11 cellular contexts compared by ENCODE assay signal in the genomic region with DNA sequence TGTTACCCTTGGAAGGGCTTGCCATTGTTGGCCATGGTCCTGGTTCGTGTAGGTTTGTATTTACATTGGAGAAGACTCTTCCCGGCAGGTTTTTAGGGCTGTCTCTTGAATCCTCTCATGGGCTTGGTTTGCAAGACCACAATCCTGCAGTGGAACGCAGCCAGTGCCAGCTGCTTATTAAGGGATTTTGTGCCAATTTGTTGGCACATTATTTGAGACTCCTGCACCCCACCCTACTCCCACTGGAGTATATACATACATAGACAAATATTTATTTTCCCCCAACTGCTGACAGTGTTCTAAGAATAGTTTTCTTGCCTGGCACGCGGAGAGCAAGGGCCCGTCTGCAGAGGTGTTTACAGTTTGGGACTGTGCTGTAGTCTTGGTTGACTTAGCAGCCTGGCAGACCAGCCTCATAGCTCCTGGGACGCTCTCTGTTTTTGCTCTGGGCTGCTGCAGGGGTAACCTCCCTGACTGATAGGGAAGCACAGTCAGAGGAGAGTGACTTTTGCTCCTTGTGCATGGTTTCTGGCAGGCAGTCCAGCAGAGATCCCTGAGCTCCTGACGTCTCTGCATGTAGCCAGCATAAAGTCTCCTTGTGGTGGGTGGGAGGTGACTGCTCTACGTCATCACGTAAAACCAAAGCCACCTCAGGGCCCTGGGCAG. TPM values are rescaled to one million over a fixed set of nuclear protein-coding genes. Genes with fewer than 3 reads are reported as not detected.
DNase-seq lines count a peak whose midpoint lies in the region; ATAC-seq, FAIRE-seq and TF ChIP-seq lines count a peak whose summit lies in the region.
"Had no signal": no experiment of that assay in that cellular context is flagged by ENCODE, and none has a peak within 500 bp of the region (broad histone marks: within the 10 kb centered on the region; RNA-seq: fewer than 3 reads in every experiment).

No MANE protein-coding gene starts in this region.

- H3K4me1 ChIP-seq in esophagus squamous epithelium (peaks cover 10 to 82% (median 26%) of the 10 kb centered on the region in 3 donors), psoas muscle (peaks cover 66% of the 10 kb centered on the region)

- DNase-seq in DMS79 (lab: John Stamatoyannopoulos, UW) (peak; percentile 45), NCI-H2029 (lab: John Stamatoyannopoulos, UW) (peak; percentile 9), esophagus squamous epithelium (lab: John Stamatoyannopoulos, UW) (no peak), psoas muscle (no peak), GM12891 (ENCODE audit: insufficient read length, low spot score) (no peak), NOMO-1 treated with dmso at 0.1 percent for 144 hours (lab: John Stamatoyannopoulos, UW; ENCODE audit: unreplicated experiment) (no peak), NCI-H510A (lab: John Stamatoyannopoulos, UW) (no peak)
- DNase-seq in stimulated activated CD4-positive, alpha-beta T cell treated with anti-CD3 and anti-CD28 coated beads, Interleukin-2, amount 100 ng/mL, for 48 hours, result no peak
- DNase-seq: activated CD4-positive, alpha-beta T cell treated with anti-CD3 and anti-CD28 coated beads for 48 hours; KG1; stimulated activated CD4-positive, alpha-beta T cell treated with anti-CD3 and anti-CD28 coated beads, Interleukin-4, amount 100 ng/mL, for 4 hours had no signal

- peak in 3 of 4 donors; percentile 29 to 45 (median 31) for ATAC-seq in psoas muscle

- peak overlapping the region in 3 of 4 donors; percentile 5 to 71 (median 11) for H3K27ac ChIP-seq in esophagus squamous epithelium
- H3K27ac ChIP-seq in psoas muscle, result peak overlapping the region; percentile 83

- no peak for TF ChIP-seq POLR2A in esophagus squamous epithelium (IDR thresholded peaks at IDR 0.05)
- no peak for TF ChIP-seq POLR2A in GM12891 (IDR thresholded peaks at IDR 0.05; ENCODE audit: low read depth, low read length)

- H3K27me3 ChIP-seq in esophagus squamous epithelium (peaks cover 0 to 67% (median 0%) of the 10 kb centered on the region in 4 donors), psoas muscle (ENCODE audit: insufficient read depth in 3 of 3, low read length in 2 of 3) (no peaks in the 10 kb centered on the region)

- intact Hi-C loops in esophagus squamous epithelium (cut with DNase I) (no loop called here), psoas muscle (cut with DNase I) (loop anchor here (5.0 to 10.0 kb wide), 5 partner anchors 42 to 392 kb away; no protein-coding TSS in a partner anchor)

- H3K4me3 ChIP-seq in esophagus squamous epithelium (peak overlapping the region in 1 of 4 donors; percentile 80), psoas muscle (peak overlapping the region; percentile 92)

- H3K9me3 ChIP-seq in esophagus squamous epithelium, result no peaks in the 10 kb centered on the region
- no peaks in the 10 kb centered on the region for H3K9me3 ChIP-seq in psoas muscle

- TF ChIP-seq CTCF in esophagus squamous epithelium (IDR thresholded peaks at IDR 0.05) (no peak), psoas muscle (IDR thresholded peaks at IDR 0.05) (no peak)

- H3K36me3 ChIP-seq in esophagus squamous epithelium, result no peaks in the 10 kb centered on the region
- H3K36me3 ChIP-seq in psoas muscle (ENCODE audit: insufficient read depth in 1 of 2, low read depth in 1 of 2), result no peaks in the 10 kb centered on the region

- FAIRE-seq in GM12891 (lab: Jason Lieb, UNC), result no peak

- WGBS in esophagus squamous epithelium, 2 donors, result 39 to 49% methylated on average over 7 to 9 of the region's 10 CpGs
- WGBS in psoas muscle, 3 donors, result 15 to 24% (median 19%) methylated on average over 10 of the region's 10 CpGs

TF ChIP-seq in GM12891, 5 proteins besides CTCF, POLR2A, EP300 and RAD21:
- TF ChIP-seq POLR2AphosphoS5 (IDR thresholded peaks at IDR 0.05; ENCODE audit: low read depth, low read length), result no peak
- TF ChIP-seq SPI1 (IDR thresholded peaks at IDR 0.05; ENCODE audit: low read depth, low read length), result no peak
- TF ChIP-seq TAF1 (IDR thresholded peaks at IDR 0.05; ENCODE audit: low read depth, low read length), result no peak
- TF ChIP-seq PAX5 (IDR thresholded peaks at IDR 0.05; ENCODE audit: insufficient read depth, low read length, severe bottlenecking), result no peak
- TF ChIP-seq POU2F2 (IDR thresholded peaks at IDR 0.05; ENCODE audit: low read depth, low read length), result no peak

RNA-seq across cellular contexts. Expression of a gene that starts 1.9 kb away (rescaled TPM):
- total RNA-seq in esophagus squamous epithelium (10 to 100 TPM in 2 of 4 donors, 1 to 10 TPM in 1, under 1 TPM in 1; 0.91 to 17.9 (median 6.8) TPM), psoas muscle (10 to 100 TPM in 1 of 4 donors, 1 to 10 TPM in 3; 3.8 to 13.9 (median 7.8) TPM)
- polyA plus RNA-seq in psoas muscle, result 1 to 10 TPM; 1.8 to 2.1 (median 2.0) TPM
- 31.0 TPM for polyA plus RNA-seq in GM12891 (2012; ENCODE audit: low read depth, missing spikeins)

Comparison
In these comparisons a context has a peak if more than half of its experiments do, and no peak if none do; other contexts are left out.
1. DNase-seq: peak in DMS79 (single experiment) and NCI-H2029 (single experiment); none in esophagus squamous epithelium (single experiment), psoas muscle (0 of 2), GM12891 (single experiment), NOMO-1 treated with dmso at 0.1 percent for 144 hours (single experiment), stimulated activated CD4-positive, alpha-beta T cell treated with anti-CD3 and anti-CD28 coated beads, Interleukin-2, amount 100 ng/mL, for 48 hours (0 of 2) and NCI-H510A (single experiment).